In the genomic region with DNA sequence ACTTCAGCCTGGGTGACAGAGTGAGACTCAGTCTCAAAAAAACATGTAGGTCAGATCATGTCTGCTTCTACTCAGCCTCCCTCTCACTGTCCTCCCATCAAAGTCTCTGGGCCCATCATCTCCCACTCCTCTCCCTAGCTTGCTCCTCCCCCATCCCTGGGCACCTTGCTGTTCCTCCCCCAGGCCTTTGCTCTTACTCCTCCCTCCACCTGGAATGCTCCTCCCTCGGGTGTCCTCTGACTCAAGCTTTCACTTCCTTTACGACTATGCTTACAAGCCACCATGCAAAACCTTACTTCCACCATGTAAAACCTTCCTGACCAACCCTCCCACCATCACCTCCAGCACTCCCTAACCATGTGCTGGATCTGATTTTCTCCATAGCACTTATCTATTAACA, we compare ENCODE assay signal across 8 cellular contexts. TPM values are rescaled to one million over a fixed set of nuclear protein-coding genes. Genes with fewer than 3 reads are reported as not detected.
DNase-seq lines count a peak whose midpoint lies in the region; ATAC-seq and TF ChIP-seq lines count a peak whose summit lies in the region.

No MANE protein-coding gene starts in this region.

- WGBS in esophagus squamous epithelium, 2 donors: 43 to 58% methylated on average over 2 of the region's 2 CpGs

- POLR2A ChIA-PET in CD8-positive, alpha-beta memory T cell (lab: Charles Lee): no interaction called here

- H3K4me3 ChIP-seq in GM12865 (ENCODE audit: low read depth, low read length): no peak overlapping the region
- no peak overlapping the region for H3K4me3 ChIP-seq in esophagus squamous epithelium
- no peak overlapping the region for H3K4me3 ChIP-seq in CD8-positive, alpha-beta memory T cell (ENCODE audit: low read length)

- CTCF ChIA-PET in CD8-positive, alpha-beta memory T cell (lab: Charles Lee): no interaction called here

- H3K36me3 Mint-ChIP-seq in CD8-positive, alpha-beta memory T cell: peaks cover 10 to 81% (median 31%) of the 10 kb centered on the region in 3 donors

- peak overlapping the region in 4 of 8 donors; percentile 7 to 80 (median 64) for H3K27ac Mint-ChIP-seq in CD8-positive, alpha-beta memory T cell

- TF ChIP-seq POLR2A in esophagus squamous epithelium (IDR thresholded peaks at IDR 0.05): no peak

- DNase-seq in GM12865 (ENCODE audit: low read depth) (peak; percentile 53), esophagus squamous epithelium (lab: John Stamatoyannopoulos, UW) (no peak), NCI-H748 treated with DMSO at 0.1 percent for 48 hours (lab: John Stamatoyannopoulos, UW) (no peak), cerebellum (ENCODE audit: low spot score) (no peak), iPS-NIHi11 (ENCODE audit: low spot score) (no peak)
- no peak for DNase-seq in CD8-positive, alpha-beta memory T cell

- intact Hi-C loops in esophagus squamous epithelium (cut with DNase I): no loop called here

- H3K9me3 Mint-ChIP-seq in CD8-positive, alpha-beta memory T cell: no peaks in the 10 kb centered on the region

- H3K4me1 ChIP-seq in esophagus squamous epithelium: peaks cover 0 to 48% (median 11%) of the 10 kb centered on the region in 3 donors
- no peaks in the 10 kb centered on the region for H3K4me1 ChIP-seq in CD8-positive, alpha-beta memory T cell (ENCODE audit: insufficient read depth, low read length)

- peaks cover 5 to 6% (median 5%) of the 10 kb centered on the region in 3 donors for H3K4me1 Mint-ChIP-seq in CD8-positive, alpha-beta memory T cell

- H3K27me3 ChIP-seq in esophagus squamous epithelium: no peaks in the 10 kb centered on the region
- H3K27me3 ChIP-seq in CD8-positive, alpha-beta memory T cell (ENCODE audit: insufficient read depth, low read length, poor library complexity, severe bottlenecking): no peaks in the 10 kb centered on the region

- TF ChIP-seq CTCF in GM12865 (IDR thresholded peaks at IDR 0.05; ENCODE audit: insufficient read depth, low read depth, low read length, missing control alignments): no peak
- TF ChIP-seq CTCF in esophagus squamous epithelium (IDR thresholded peaks at IDR 0.05): no peak

- ATAC-seq in GM21423 (IDR thresholded peaks at IDR 0.05; ENCODE audit: unreplicated experiment) (peak; percentile 88), HG03558 (IDR thresholded peaks at IDR 0.05; ENCODE audit: extremely low read depth, unreplicated experiment) (peak; percentile 68)

- H3K9me3 ChIP-seq in esophagus squamous epithelium: no peaks in the 10 kb centered on the region
- H3K9me3 ChIP-seq in CD8-positive, alpha-beta memory T cell (ENCODE audit: low read length): no peaks in the 10 kb centered on the region

- H3K36me3 ChIP-seq in esophagus squamous epithelium: peaks cover 0 to 96% (median 9%) of the 10 kb centered on the region in 3 donors
- peaks cover 41% of the 10 kb centered on the region for H3K36me3 ChIP-seq in CD8-positive, alpha-beta memory T cell (ENCODE audit: insufficient read depth, low read length)

- H3K4me3 Mint-ChIP-seq in CD8-positive, alpha-beta memory T cell: no peak overlapping the region

- peak overlapping the region in 3 of 4 donors; percentile 44 to 71 (median 47) for H3K27ac ChIP-seq in esophagus squamous epithelium
- H3K27ac ChIP-seq in CD8-positive, alpha-beta memory T cell (ENCODE audit: low read depth, low read length): no peak overlapping the region

- no peaks in the 10 kb centered on the region for H3K27me3 Mint-ChIP-seq in CD8-positive, alpha-beta memory T cell

RNA-seq across cellular contexts. Expression of a gene that starts 51.5 kb away (rescaled TPM):
- total RNA-seq in esophagus squamous epithelium: 10 to 100 TPM; 13.8 to 27.5 (median 17.4) TPM
- total RNA-seq in cerebellum: 20.2 TPM
- 10 to 100 TPM; 25.4 to 27.4 TPM for total RNA-seq in CD8-positive, alpha-beta memory T cell
- 20.4 TPM for polyA plus RNA-seq in CD8-positive, alpha-beta memory T cell
